8 cellular contexts compared by ENCODE assay signal in the genomic region with DNA sequence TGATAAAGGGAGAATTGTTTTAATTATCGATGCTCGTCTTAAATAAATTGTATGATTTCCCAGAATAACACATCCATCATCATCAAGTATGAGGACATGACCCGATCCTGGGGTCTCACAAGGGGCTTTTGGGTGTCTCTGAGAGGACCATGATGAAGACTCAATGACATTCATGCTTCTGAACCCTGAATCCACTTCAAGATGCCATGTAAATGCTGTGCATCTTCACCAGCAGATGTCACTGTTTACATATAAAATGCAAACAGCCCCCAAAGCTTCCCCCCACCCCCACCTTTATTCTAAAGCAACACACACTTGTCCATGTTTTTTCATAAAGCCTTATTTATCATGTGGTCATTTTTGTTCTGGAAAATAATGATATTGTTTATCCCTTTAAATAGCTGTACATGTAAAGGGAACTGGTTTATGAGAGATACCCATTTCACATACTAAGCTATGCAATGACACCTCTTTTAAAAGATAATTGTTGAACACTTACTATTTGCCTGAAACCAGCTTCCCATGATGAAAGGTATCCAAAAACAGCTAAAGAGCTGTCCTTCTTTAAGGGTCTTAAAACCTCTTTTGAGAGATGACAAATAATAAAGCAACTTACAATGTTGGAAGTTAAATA.
DNase-seq lines count a peak whose midpoint lies in the region; ATAC-seq and TF ChIP-seq lines count a peak whose summit lies in the region.

No MANE protein-coding gene starts in this region.

- POLR2A ChIA-PET in PC-9 (lab: Charles Lee; ENCODE audit: unreplicated experiment) = interaction anchor here (0.5 kb wide), 1 partner anchor 116 kb away, joined by 3 read pairs; no protein-coding TSS in a partner anchor

- H3K4me3 Mint-ChIP-seq in activated T-helper 17 cell treated with anti-CD3 and anti-CD28 coated beads, Interleukin-2, amount 50 U/mL, for 72 hours = no peak overlapping the region

- H3K9me3 Mint-ChIP-seq in activated T-helper 17 cell treated with anti-CD3 and anti-CD28 coated beads, Interleukin-2, amount 50 U/mL, for 72 hours = no peaks in the 10 kb centered on the region

- in situ Hi-C loops in G401 (cut with HindIII; ENCODE audit: low sequenced_read_pairs) = no loop called here

- H2AFZ ChIP-seq in PC-9 = no peak overlapping the region

- no peaks in the 10 kb centered on the region for H4K20me1 ChIP-seq in PC-9 (ENCODE audit: insufficient read depth)

- DNase-seq in A172 (ENCODE audit: low spot score) = peak; percentile 1
- DNase-seq in G401 (ENCODE audit: low spot score) = peak; percentile 77
- DNase-seq in PC-9 = no peak
- peak; percentile 55 for DNase-seq in fibroblast of pulmonary artery (ENCODE audit: low read depth)
- DNase-seq in retinal pigment epithelial cell (ENCODE audit: low read depth) = no peak
- DNase-seq in activated effector memory CD4-positive, alpha-beta T cell treated with anti-CD3 and anti-CD28 coated beads, Interleukin-2, amount 50 U/mL, for 16 hours = no peak
- no peak for DNase-seq in omental fat pad (ENCODE audit: low spot score)

- CTCF ChIA-PET in PC-9 (lab: Charles Lee) = no interaction called here

- no peaks in the 10 kb centered on the region for H3F3A ChIP-seq in PC-9 (ENCODE audit: insufficient read depth, low read depth)

- no peaks in the 10 kb centered on the region for H3K9me3 ChIP-seq in PC-9 (ENCODE audit: insufficient read depth, low read depth)

- no TSS peak for BruUV-seq in PC-9 (replicated peaks; lab: Mats Ljungman, UMichigan)

- H3K27ac ChIP-seq in PC-9 = no peak overlapping the region

- no peaks in the 10 kb centered on the region for H3K4me1 ChIP-seq in PC-9 (replicated peaks; ENCODE audit: insufficient read depth)

- H3K4me2 ChIP-seq in PC-9 = no peak overlapping the region

- H3K27me3 ChIP-seq in PC-9 (ENCODE audit: insufficient read depth, low read depth) = peaks cover 2% of the 10 kb centered on the region; the same call in 1 of the 2 replicates

- H3K27ac Mint-ChIP-seq in activated T-helper 17 cell treated with anti-CD3 and anti-CD28 coated beads, Interleukin-2, amount 50 U/mL, for 72 hours = no peak overlapping the region

- H3K4me3 ChIP-seq in PC-9 (no peak overlapping the region), fibroblast of pulmonary artery (replicated peaks; ENCODE audit: low read depth, low read length) (no peak overlapping the region), retinal pigment epithelial cell (ENCODE audit: low read length) (no peak overlapping the region)

- TF ChIP-seq CTCF in PC-9 (conservative IDR thresholded peaks at IDR 0.05) = peak; percentile 58
- TF ChIP-seq CTCF in fibroblast of pulmonary artery (IDR thresholded peaks at IDR 0.05; ENCODE audit: low read length, missing control alignments) = peak; percentile 60
- peak; percentile 75 for TF ChIP-seq CTCF in retinal pigment epithelial cell (conservative IDR thresholded peaks at IDR 0.05; ENCODE audit: low read depth, low read length)
- TF ChIP-seq CTCF in omental fat pad (IDR thresholded peaks at IDR 0.05) = peak in 1 of 3 donors; percentile 11

- intact Hi-C loops in PC-9 (cut with micrococcal nuclease; ENCODE audit: unreplicated experiment) = loop anchor here (1.0 kb wide), 1 partner anchor 1356 kb away; no protein-coding TSS in a partner anchor

- ATAC-seq in activated T-helper 17 cell treated with anti-CD3 and anti-CD28 coated beads, Interleukin-2, amount 50 U/mL, for 72 hours (replicated peaks) = no peak
- ATAC-seq in omental fat pad (ENCODE audit: low FRiP score) = no peak

- peaks cover 8% of the 10 kb centered on the region for H3K27me3 Mint-ChIP-seq in activated T-helper 17 cell treated with anti-CD3 and anti-CD28 coated beads, Interleukin-2, amount 50 U/mL, for 72 hours

- H3K9me2 ChIP-seq in PC-9 (ENCODE audit: insufficient read depth) = no peaks in the 10 kb centered on the region

- H3K36me3 Mint-ChIP-seq in activated T-helper 17 cell treated with anti-CD3 and anti-CD28 coated beads, Interleukin-2, amount 50 U/mL, for 72 hours (ENCODE audit: low read depth) = no peaks in the 10 kb centered on the region

- no peaks in the 10 kb centered on the region for H3K79me2 ChIP-seq in PC-9 (ENCODE audit: low read depth)

- no peaks in the 10 kb centered on the region for H3K36me3 ChIP-seq in PC-9 (ENCODE audit: low read depth)

- no peaks in the 10 kb centered on the region for H3K4me1 Mint-ChIP-seq in activated T-helper 17 cell treated with anti-CD3 and anti-CD28 coated beads, Interleukin-2, amount 50 U/mL, for 72 hours

Comparison
In these comparisons a context has a peak if more than half of its experiments do, and no peak if none do; other contexts are left out.
1. DNase-seq: peak in A172 (single experiment), G401 (single experiment) and fibroblast of pulmonary artery (single experiment); none in PC-9 (0 of 2), retinal pigment epithelial cell (single experiment), activated effector memory CD4-positive, alpha-beta T cell treated with anti-CD3 and anti-CD28 coated beads, Interleukin-2, amount 50 U/mL, for 16 hours (single experiment) and omental fat pad (single experiment).